1 cellular context compared by ENCODE assay signal in the genomic region with DNA sequence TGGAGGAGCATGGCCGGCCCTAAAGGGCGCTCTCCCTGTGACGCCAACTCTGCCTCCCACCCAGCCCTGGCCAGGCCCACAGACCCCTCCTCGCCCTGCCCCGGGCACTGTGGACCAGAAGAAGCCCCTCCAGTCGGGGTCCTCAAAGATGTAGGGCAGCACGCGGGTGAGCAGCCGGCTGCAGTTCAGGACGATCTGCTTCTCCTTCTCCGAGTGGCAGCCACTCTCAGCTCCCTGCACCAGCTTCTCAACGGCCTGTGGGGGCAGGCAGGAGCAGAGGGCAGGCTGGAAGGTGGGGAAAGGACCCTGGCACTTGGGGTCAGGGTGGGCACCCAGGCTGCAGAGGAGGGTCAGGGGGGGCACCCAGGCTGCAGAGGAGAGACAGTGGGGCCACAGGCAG.
TF ChIP-seq lines count a peak whose summit lies in the region.

No MANE protein-coding gene starts in this region.

TF ChIP-seq in K562, 482 proteins besides CTCF, POLR2A, EP300 and RAD21:
- TF ChIP-seq SIN3A (IDR thresholded peaks at IDR 0.05; ENCODE audit: borderline replicate concordance in 2 of 2, control insufficient read depth in 1 of 2, low read depth in 2 of 2, low read length in 2 of 2) (no peak), FOXA3 (CRISPR knock-in tag; conservative IDR thresholded peaks at IDR 0.05 in 1 of 2, IDR thresholded peaks at IDR 0.05 in 1 of 2) (no peak), ARHGAP35 (IDR thresholded peaks at IDR 0.05; ENCODE audit: partially characterized antibody) (no peak), JUND (IDR thresholded peaks at IDR 0.05; ENCODE audit: borderline replicate concordance, low read depth, low read length) (no peak), JUND (tag; IDR thresholded peaks at IDR 0.05; ENCODE audit: borderline replicate concordance, low read depth, low read length) (no peak), ZNF408 (CRISPR knock-in tag; IDR thresholded peaks at IDR 0.05; ENCODE audit: low read depth) (no peak)
